9 cellular contexts compared by ENCODE assay signal in genomic region chr12:93135286-93136239, GRCh38.
DNase-seq lines count a peak whose midpoint lies in the region; ATAC-seq, FAIRE-seq and TF ChIP-seq lines count a peak whose summit lies in the region.
"Had no signal": no experiment of that assay in that cellular context is flagged by ENCODE, and none has a peak within 500 bp of the region (broad histone marks: within the 10 kb centered on the region; RNA-seq: fewer than 3 reads in every experiment).

No MANE protein-coding gene starts in this region.

- peak; percentile 57 for DNase-seq in MM.1S
- DNase-seq in activated naive CD8-positive, alpha-beta T cell treated with anti-CD3 and anti-CD28 coated beads, Interleukin-2, amount 10 ng/mL, durations not matched to agents 7 days and 5 days: no peak
- DNase-seq in neural progenitor cell (ENCODE audit: low spot score): no peak
- DNase-seq in posterior cingulate gyrus: no peak
- no peak for DNase-seq in ascending aorta (ENCODE audit: low spot score in 2 of 2)
- no peak for DNase-seq in D721Med (ENCODE audit: insufficient read length, low spot score)
- DNase-seq in DMS 273 (lab: John Stamatoyannopoulos, UW; ENCODE audit: unreplicated experiment): no peak
- DNase-seq: heart right ventricle had no signal

- peak overlapping the region; percentile 47 for H3K4me2 ChIP-seq in MM.1S (ENCODE audit: low read depth, low read length)
- no peak overlapping the region for H3K4me2 ChIP-seq in neural progenitor cell

- H3K79me2 ChIP-seq in MM.1S (ENCODE audit: low read length) (no peaks in the 10 kb centered on the region), neural progenitor cell (ENCODE audit: low read depth) (no peaks in the 10 kb centered on the region)

- H3K4me1 ChIP-seq in MM.1S (ENCODE audit: low read length) (peaks cover 26% of the 10 kb centered on the region), neural progenitor cell (peaks cover 16% of the 10 kb centered on the region), ascending aorta (no peaks in the 10 kb centered on the region)

- H2AFZ ChIP-seq in MM.1S (ENCODE audit: low read length): peak overlapping the region; percentile 57
- H2AFZ ChIP-seq in neural progenitor cell (replicated peaks): peak overlapping the region; percentile 22

- H3K36me3 ChIP-seq in MM.1S (replicated peaks; ENCODE audit: insufficient read depth, low read length) (no peaks in the 10 kb centered on the region), neural progenitor cell (no peaks in the 10 kb centered on the region), ascending aorta (no peaks in the 10 kb centered on the region)
- H3K36me3 ChIP-seq: heart right ventricle had no signal

- ATAC-seq in GM18868 (IDR thresholded peaks at IDR 0.05; ENCODE audit: unreplicated experiment): peak; percentile 32
- peak; percentile 39 for ATAC-seq in activated naive CD8-positive, alpha-beta T cell treated with anti-CD3 and anti-CD28 coated beads, Interleukin-2, amount 10 ng/mL, durations not matched to agents 7 days and 5 days (ENCODE audit: low read depth)

- H3K4me3 ChIP-seq in MM.1S (ENCODE audit: low read length) (no peak overlapping the region), neural progenitor cell (no peak overlapping the region), ascending aorta (no peak overlapping the region)
- H3K4me3 ChIP-seq: heart right ventricle had no signal

- peaks cover 15% of the 10 kb centered on the region for H3K4me1 Mint-ChIP-seq in activated naive CD8-positive, alpha-beta T cell treated with anti-CD3 and anti-CD28 coated beads, Interleukin-2, amount 10 ng/mL, durations not matched to agents 7 days and 5 days
- peaks cover 2% of the 10 kb centered on the region for H3K4me1 Mint-ChIP-seq in neural progenitor cell

- H3K27ac ChIP-seq in MM.1S (ENCODE audit: low read length): peak overlapping the region; percentile 59; the same call in 1 of the 2 replicates
- H3K27ac ChIP-seq in neural progenitor cell: no peak overlapping the region
- no peak overlapping the region for H3K27ac ChIP-seq in ascending aorta

- no peaks in the 10 kb centered on the region for H3K27me3 Mint-ChIP-seq in activated naive CD8-positive, alpha-beta T cell treated with anti-CD3 and anti-CD28 coated beads, Interleukin-2, amount 10 ng/mL, durations not matched to agents 7 days and 5 days
- no peaks in the 10 kb centered on the region for H3K27me3 Mint-ChIP-seq in neural progenitor cell (ENCODE audit: insufficient read depth, low read depth)

- H3K36me3 Mint-ChIP-seq in activated naive CD8-positive, alpha-beta T cell treated with anti-CD3 and anti-CD28 coated beads, Interleukin-2, amount 10 ng/mL, durations not matched to agents 7 days and 5 days: peaks cover 3% of the 10 kb centered on the region
- no peaks in the 10 kb centered on the region for H3K36me3 Mint-ChIP-seq in neural progenitor cell

- POLR2A ChIA-PET in activated naive CD8-positive, alpha-beta T cell treated with anti-CD3 and anti-CD28 coated beads, Interleukin-2, amount 10 ng/mL, durations not matched to agents 7 days and 5 days (lab: Charles Lee): no interaction called here

- no peaks in the 10 kb centered on the region for H4K20me1 ChIP-seq in MM.1S (ENCODE audit: insufficient read depth, low read length)
- no peaks in the 10 kb centered on the region for H4K20me1 ChIP-seq in neural progenitor cell (ENCODE audit: low read depth)

- no peaks in the 10 kb centered on the region for H3K9me2 ChIP-seq in MM.1S (replicated peaks; ENCODE audit: insufficient read depth, low read length)

- H3K27me3 ChIP-seq in MM.1S (replicated peaks; ENCODE audit: insufficient read depth, low read length) (no peaks in the 10 kb centered on the region), neural progenitor cell (no peaks in the 10 kb centered on the region), ascending aorta (no peaks in the 10 kb centered on the region)
- H3K27me3 ChIP-seq: heart right ventricle had no signal

- H3K4me3 Mint-ChIP-seq in activated naive CD8-positive, alpha-beta T cell treated with anti-CD3 and anti-CD28 coated beads, Interleukin-2, amount 10 ng/mL, durations not matched to agents 7 days and 5 days: peak overlapping the region; percentile 58
- no peak overlapping the region for H3K4me3 Mint-ChIP-seq in neural progenitor cell

- H3F3A ChIP-seq in MM.1S (ENCODE audit: insufficient read depth, low read length): peaks cover 5% of the 10 kb centered on the region; the same call in 1 of the 2 replicates
- no peaks in the 10 kb centered on the region for H3F3A ChIP-seq in neural progenitor cell (ENCODE audit: low read depth)

- H3K9me3 ChIP-seq in MM.1S (replicated peaks; ENCODE audit: insufficient read depth, low read length): no peaks in the 10 kb centered on the region
- no peaks in the 10 kb centered on the region for H3K9me3 ChIP-seq in neural progenitor cell (ENCODE audit: low read depth)
- H3K9me3 ChIP-seq in ascending aorta: no peaks in the 10 kb centered on the region
- H3K9me3 ChIP-seq: heart right ventricle had no signal

- peak overlapping the region; percentile 84 for H3K27ac Mint-ChIP-seq in activated naive CD8-positive, alpha-beta T cell treated with anti-CD3 and anti-CD28 coated beads, Interleukin-2, amount 10 ng/mL, durations not matched to agents 7 days and 5 days
- H3K27ac Mint-ChIP-seq in neural progenitor cell: no peak overlapping the region

- H3K9me3 Mint-ChIP-seq in activated naive CD8-positive, alpha-beta T cell treated with anti-CD3 and anti-CD28 coated beads, Interleukin-2, amount 10 ng/mL, durations not matched to agents 7 days and 5 days: no peaks in the 10 kb centered on the region
- no peaks in the 10 kb centered on the region for H3K9me3 Mint-ChIP-seq in neural progenitor cell

- intact Hi-C loops in posterior cingulate gyrus (cut with DNase I): no loop called here
- intact Hi-C loops in ascending aorta (cut with DNase I): no loop called here

- FAIRE-seq in D721Med (lab: Jason Lieb, UNC): no peak

- TF ChIP-seq CTCF in MM.1S (IDR thresholded peaks at IDR 0.05; ENCODE audit: low read length) (no peak), neural progenitor cell (IDR thresholded peaks at IDR 0.05) (no peak), ascending aorta (IDR thresholded peaks at IDR 0.05) (no peak), D721Med (IDR thresholded peaks at IDR 0.05; ENCODE audit: insufficient read depth, missing control alignments) (no peak)

- H3K9ac ChIP-seq in MM.1S (ENCODE audit: low read length) (no peak overlapping the region; the same call in 1 of the 2 replicates), neural progenitor cell (no peak overlapping the region)
